Comparison of ENCODE assay signal across 9 cellular contexts in genomic region chr7:47180268-47180826, GRCh38.
A peak's percentile ranks its signal among the peaks of the same experiment; 100 is the strongest.
DNase-seq lines count a peak whose midpoint lies in the region; ATAC-seq and TF ChIP-seq lines count a peak whose summit lies in the region.
"Had no signal": no experiment of that assay in that cellular context is flagged by ENCODE, and none has a peak within 500 bp of the region (broad histone marks: within the 10 kb centered on the region; RNA-seq: fewer than 3 reads in every experiment).

No MANE protein-coding gene starts in this region.

- no peaks in the 10 kb centered on the region for H3K27me3 ChIP-seq in kidney epithelial cell (ENCODE audit: control insufficient read depth, insufficient read depth, low read length)
- H3K27me3 ChIP-seq in suprapubic skin, result no peaks in the 10 kb centered on the region

- H3K27ac ChIP-seq in suprapubic skin, result no peak overlapping the region
- H3K27ac ChIP-seq: epithelial cell of prostate had no signal

- peaks cover 0 to 2% of the 10 kb centered on the region in 2 donors for H3K9me3 Mint-ChIP-seq in activated T-cell treated with anti-CD3 and anti-CD28 coated beads, Interleukin-2, amount 50 U/mL, for 72 hours

- no peak overlapping the region for H3K4me3 ChIP-seq in kidney epithelial cell (ENCODE audit: low read depth, low read length)
- H3K4me3 ChIP-seq in suprapubic skin, result no peak overlapping the region

- H3K36me3 ChIP-seq in kidney epithelial cell (ENCODE audit: control insufficient read depth, insufficient read depth, low read length), result no peaks in the 10 kb centered on the region
- H3K36me3 ChIP-seq in suprapubic skin, result no peaks in the 10 kb centered on the region

- H3K27me3 Mint-ChIP-seq in activated T-cell treated with anti-CD3 and anti-CD28 coated beads, Interleukin-2, amount 50 U/mL, for 72 hours (ENCODE audit: low read depth), result no peaks in the 10 kb centered on the region

- no peak overlapping the region for H3K27ac Mint-ChIP-seq in activated T-cell treated with anti-CD3 and anti-CD28 coated beads, Interleukin-2, amount 50 U/mL, for 72 hours

- DNase-seq in activated T-cell treated with anti-CD3 and anti-CD28 coated beads, Interleukin-2, amount 50 U/mL, for 72 hours, result peak; percentile 2 to 3
- DNase-seq in activated T-cell treated with anti-CD3 and anti-CD28 coated beads for 4 hours, result no peak
- DNase-seq in NCI-H226, result peak; percentile 6
- peak; percentile 20 for DNase-seq in brain pericyte (ENCODE audit: low read depth, low spot score)
- DNase-seq in kidney epithelial cell (ENCODE audit: low read depth), result no peak
- no peak for DNase-seq in suprapubic skin (ENCODE audit: low spot score in 2 of 2)
- no peak for DNase-seq in NK-92 treated with Interleukin-12 subunit alpha and Interleukin-12 subunit beta, amount 100 ng/mL, for 24 hours (lab: John Stamatoyannopoulos, UW)

- H3K4me1 Mint-ChIP-seq in activated T-cell treated with anti-CD3 and anti-CD28 coated beads, Interleukin-2, amount 50 U/mL, for 72 hours (ENCODE audit: low read depth), result no peaks in the 10 kb centered on the region

- H3K9me3 ChIP-seq in suprapubic skin, result no peaks in the 10 kb centered on the region

- no peak for ATAC-seq in activated T-cell treated with anti-CD3 and anti-CD28 coated beads, Interleukin-2, amount 50 U/mL, for 72 hours (replicated peaks in 1 of 2)
- ATAC-seq in HG02642 (IDR thresholded peaks at IDR 0.05; ENCODE audit: poor library complexity, unreplicated experiment), result peak; percentile 68

- TF ChIP-seq CTCF in kidney epithelial cell (IDR thresholded peaks at IDR 0.05; ENCODE audit: insufficient read depth, low read length, poor library complexity, severe bottlenecking), result peak; percentile 89
- peak; percentile 62 to 73 for TF ChIP-seq CTCF in suprapubic skin (IDR thresholded peaks at IDR 0.05)

- TF ChIP-seq POLR2A in suprapubic skin (IDR thresholded peaks at IDR 0.05), result no peak

- H3K4me3 Mint-ChIP-seq in activated T-cell treated with anti-CD3 and anti-CD28 coated beads, Interleukin-2, amount 50 U/mL, for 72 hours, result no peak overlapping the region

- no peak for TF ChIP-seq EP300 in suprapubic skin (IDR thresholded peaks at IDR 0.05)

- peaks cover 0 to 2% of the 10 kb centered on the region in 2 donors for H3K36me3 Mint-ChIP-seq in activated T-cell treated with anti-CD3 and anti-CD28 coated beads, Interleukin-2, amount 50 U/mL, for 72 hours (ENCODE audit: insufficient read depth in 2 of 2)

- H3K4me1 ChIP-seq in suprapubic skin, result peaks cover 23% of the 10 kb centered on the region

- 35% methylated on average over 5 of the region's 5 CpGs for WGBS in suprapubic skin

Comparison
In these comparisons a context has a peak if more than half of its experiments do, and no peak if none do; other contexts are left out.
1. DNase-seq: peak in activated T-cell treated with anti-CD3 and anti-CD28 coated beads, Interleukin-2, amount 50 U/mL, for 72 hours (2 of 2), NCI-H226 (single experiment) and brain pericyte (single experiment); none in activated T-cell treated with anti-CD3 and anti-CD28 coated beads for 4 hours (single experiment), kidney epithelial cell (single experiment), suprapubic skin (0 of 2) and NK-92 treated with Interleukin-12 subunit alpha and Interleukin-12 subunit beta, amount 100 ng/mL, for 24 hours (single experiment).